8 cellular contexts compared by ENCODE assay signal in genomic region chr11:78149646-78150045, GRCh38. TPM values are rescaled to one million over a fixed set of nuclear protein-coding genes. Genes with fewer than 3 reads are reported as not detected.
DNase-seq lines count a peak whose midpoint lies in the region; ATAC-seq and TF ChIP-seq lines count a peak whose summit lies in the region.
"Had no signal": no experiment of that assay in that cellular context is flagged by ENCODE, and none has a peak within 500 bp of the region (broad histone marks: within the 10 kb centered on the region; RNA-seq: fewer than 3 reads in every experiment).

No MANE protein-coding gene starts in this region.

- POLR2A ChIA-PET in GM10248 (lab: Yijun Ruan, JAX) = no interaction called here

- peak; percentile 17 for TF ChIP-seq CTCF in GM10248 (IDR thresholded peaks at IDR 0.05; ENCODE audit: control extremely low read depth, extremely low read depth, low read depth, missing control alignments)

- no peak for DNase-seq in GM10248 (ENCODE audit: extremely low spot score)
- DNase-seq in RKO (ENCODE audit: low spot score) = peak; percentile 33
- peak; percentile 89 for DNase-seq in fibroblast of peridontal ligament (ENCODE audit: extremely low read depth)
- DNase-seq in sciatic nerve (ENCODE audit: low spot score) = no peak
- no peak for DNase-seq in glomerular visceral epithelial cell (ENCODE audit: extremely low spot score)
- DNase-seq in stimulated activated CD4-positive, alpha-beta T cell treated with anti-CD3 and anti-CD28 coated beads, Interleukin-15, amount 100 ng/mL, for 24 hours = no peak
- DNase-seq in mucosa of gallbladder (ENCODE audit: low spot score) = no peak
- DNase-seq: NCI-H1436 treated with DMSO at 0.1 percent for 48 hours had no signal

- CTCF ChIA-PET in GM10248 (lab: Yijun Ruan, JAX) = interaction anchor here (2.1 to 2.6 kb wide), 2 partner anchors 9 to 415 kb away, joined by 9 to 10 read pairs; partner anchors contain the start of gene ALG8

- ATAC-seq in sciatic nerve = peak; percentile 88

- intact Hi-C loops in sciatic nerve (cut with DNase I) = no loop called here

RNA-seq across cellular contexts. Expression of gene ALG8, which starts 10.2 kb away (rescaled TPM):
- 30.9 TPM for total RNA-seq in sciatic nerve
- 33.3 TPM for total RNA-seq in mucosa of gallbladder

RNA-seq across cellular contexts. Expression of gene KCTD21, which starts 38.8 kb away (rescaled TPM):
- 13.7 TPM for total RNA-seq in sciatic nerve
- 16.4 TPM for total RNA-seq in mucosa of gallbladder

RNA-seq across cellular contexts. Expression of gene USP35, which starts 39.1 kb away (rescaled TPM):
- total RNA-seq in sciatic nerve (11.5 TPM), mucosa of gallbladder (10.4 TPM)

Comparison
In these comparisons a context has a peak if more than half of its experiments do, and no peak if none do; other contexts are left out.
1. DNase-seq: peak in RKO (single experiment) and fibroblast of peridontal ligament (single experiment); none in GM10248 (single experiment), sciatic nerve (single experiment), glomerular visceral epithelial cell (single experiment), stimulated activated CD4-positive, alpha-beta T cell treated with anti-CD3 and anti-CD28 coated beads, Interleukin-15, amount 100 ng/mL, for 24 hours (single experiment) and mucosa of gallbladder (single experiment).